Comparison of ENCODE assay signal across 8 cellular contexts in the genomic region with DNA sequence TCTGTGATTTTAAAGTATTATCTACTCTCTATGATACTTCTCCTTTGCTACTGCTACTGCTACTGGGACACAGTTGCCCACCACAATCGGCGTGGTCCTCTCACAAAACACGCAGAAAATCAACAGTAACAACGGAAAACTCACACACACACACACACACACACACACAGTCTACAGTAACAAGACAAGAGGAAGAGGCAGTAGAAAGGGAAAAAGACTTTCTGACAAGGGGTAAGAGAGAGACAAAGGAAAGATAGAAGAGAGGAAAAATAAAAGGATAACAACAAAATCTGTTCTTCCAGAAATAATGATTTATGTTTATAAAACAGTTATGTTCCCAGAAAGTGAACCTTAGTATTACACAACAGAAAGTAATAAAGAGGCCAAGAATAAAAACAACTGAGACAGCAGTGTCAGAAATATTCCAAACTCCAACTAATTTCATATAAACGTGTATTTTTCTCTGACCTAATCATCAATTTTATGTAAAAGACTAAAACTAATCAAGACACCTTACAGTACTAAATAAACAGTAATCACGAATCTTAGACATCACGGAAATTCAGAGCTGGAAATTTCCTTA. TPM values are rescaled to one million over a fixed set of nuclear protein-coding genes. Genes with fewer than 3 reads are reported as not detected.
A peak's percentile ranks its signal among the peaks of the same experiment; 100 is the strongest.
DNase-seq lines count a peak whose midpoint lies in the region; ATAC-seq, FAIRE-seq and TF ChIP-seq lines count a peak whose summit lies in the region.

No MANE protein-coding gene starts in this region.

- no peaks in the 10 kb centered on the region for H3K27me3 Mint-ChIP-seq in T-helper 1 cell treated with Interleukin-12 subunit alpha and Interleukin-12 subunit beta and Interleukin-4 antibody, amounts not matched to agents 30 μg/mL and 1 μg/mL, for 36 hours (ENCODE audit: low read depth)
- no peaks in the 10 kb centered on the region for H3K27me3 Mint-ChIP-seq in activated CD8-positive, alpha-beta T cell treated with anti-CD3 and anti-CD28 coated beads for 36 hours
- H3K27me3 Mint-ChIP-seq in immature natural killer cell (ENCODE audit: low read depth in 3 of 3), result peaks cover 6 to 20% (median 10%) of the 10 kb centered on the region in 3 donors

- peak overlapping the region; percentile 22 for H3K27ac Mint-ChIP-seq in T-helper 1 cell treated with Interleukin-12 subunit alpha and Interleukin-12 subunit beta and Interleukin-4 antibody, amounts not matched to agents 30 μg/mL and 1 μg/mL, for 36 hours
- peak overlapping the region; percentile 96 for H3K27ac Mint-ChIP-seq in activated CD8-positive, alpha-beta T cell treated with anti-CD3 and anti-CD28 coated beads for 36 hours
- peak overlapping the region; percentile 91 to 97 (median 96) for H3K27ac Mint-ChIP-seq in immature natural killer cell

- H3K9ac ChIP-seq in subcutaneous abdominal adipose tissue (ENCODE audit: low read length in 5 of 5), result peak overlapping the region; percentile 73 to 97 (median 89)

- CTCF ChIA-PET in activated CD8-positive, alpha-beta T cell treated with anti-CD3 and anti-CD28 coated beads for 36 hours (lab: Charles Lee), result interaction anchor here (0.9 to 3.2 kb wide), 10 partner anchors 13 to 134 kb away, joined by 3 to 16 read pairs (median 4); partner anchors contain the start of genes NOL7 and SIRT5
- CTCF ChIA-PET in RWPE1 (lab: Yijun Ruan, JAX), result interaction anchor here (0.7 to 0.9 kb wide), 2 partner anchors 11 to 81 kb away, joined by 3 to 4 read pairs; no protein-coding TSS in a partner anchor

- no peaks in the 10 kb centered on the region for H3K27me3 ChIP-seq in subcutaneous abdominal adipose tissue (ENCODE audit: control insufficient read depth in 5 of 5, insufficient read depth in 4 of 5, low read length in 5 of 5)

- intact Hi-C loops in activated CD8-positive, alpha-beta T cell treated with anti-CD3 and anti-CD28 coated beads for 36 hours (cut with micrococcal nuclease), result no loop called here

- H3K9me3 Mint-ChIP-seq in T-helper 1 cell treated with Interleukin-12 subunit alpha and Interleukin-12 subunit beta and Interleukin-4 antibody, amounts not matched to agents 30 μg/mL and 1 μg/mL, for 36 hours, result no peaks in the 10 kb centered on the region
- H3K9me3 Mint-ChIP-seq in activated CD8-positive, alpha-beta T cell treated with anti-CD3 and anti-CD28 coated beads for 36 hours, result no peaks in the 10 kb centered on the region
- no peaks in the 10 kb centered on the region for H3K9me3 Mint-ChIP-seq in immature natural killer cell

- no peaks in the 10 kb centered on the region for H3K9me3 ChIP-seq in subcutaneous abdominal adipose tissue (ENCODE audit: control insufficient read depth in 5 of 5, low read length in 5 of 5)

- DNase-seq in T-helper 1 cell (no peak), immature natural killer cell (peak in 1 of 3 donors; percentile 25), hippocampal formation (lab: John Stamatoyannopoulos, UW) (no peak), RWPE1 (ENCODE audit: low spot score) (no peak), GM19239 (ENCODE audit: insufficient read length, low spot score) (no peak)
- DNase-seq in activated CD8-positive, alpha-beta T cell treated with anti-CD3 and anti-CD28 coated beads for 36 hours, result no peak

- peak overlapping the region; percentile 98 for H3K4me3 Mint-ChIP-seq in T-helper 1 cell treated with Interleukin-12 subunit alpha and Interleukin-12 subunit beta and Interleukin-4 antibody, amounts not matched to agents 30 μg/mL and 1 μg/mL, for 36 hours
- H3K4me3 Mint-ChIP-seq in activated CD8-positive, alpha-beta T cell treated with anti-CD3 and anti-CD28 coated beads for 36 hours, result peak overlapping the region; percentile 100
- peak overlapping the region; percentile 91 to 97 (median 94) for H3K4me3 Mint-ChIP-seq in immature natural killer cell

- no peaks in the 10 kb centered on the region for H3K36me3 ChIP-seq in subcutaneous abdominal adipose tissue (ENCODE audit: control insufficient read depth in 5 of 5, insufficient read depth in 5 of 5, low read length in 5 of 5)

- H3K4me1 Mint-ChIP-seq in T-helper 1 cell treated with Interleukin-12 subunit alpha and Interleukin-12 subunit beta and Interleukin-4 antibody, amounts not matched to agents 30 μg/mL and 1 μg/mL, for 36 hours (ENCODE audit: low read depth), result peaks cover 35% of the 10 kb centered on the region
- H3K4me1 Mint-ChIP-seq in activated CD8-positive, alpha-beta T cell treated with anti-CD3 and anti-CD28 coated beads for 36 hours (ENCODE audit: low read depth), result peaks cover 26% of the 10 kb centered on the region
- H3K4me1 Mint-ChIP-seq in immature natural killer cell, result peaks cover 48 to 54% of the 10 kb centered on the region in 2 donors

- H3K27ac ChIP-seq in subcutaneous abdominal adipose tissue (ENCODE audit: low read depth, low read length), result peak overlapping the region; percentile 92
- H3K27ac ChIP-seq in RWPE1, result no peak overlapping the region

- no peak for TF ChIP-seq CTCF in activated CD8-positive, alpha-beta T cell treated with anti-CD3 and anti-CD28 coated beads for 36 hours (IDR thresholded peaks at IDR 0.05)
- no peak for TF ChIP-seq CTCF in RWPE1 (conservative IDR thresholded peaks at IDR 0.05; ENCODE audit: low read depth)

- no peak for ATAC-seq in activated CD8-positive, alpha-beta T cell treated with anti-CD3 and anti-CD28 coated beads for 36 hours

- H3K36me3 Mint-ChIP-seq in T-helper 1 cell treated with Interleukin-12 subunit alpha and Interleukin-12 subunit beta and Interleukin-4 antibody, amounts not matched to agents 30 μg/mL and 1 μg/mL, for 36 hours (ENCODE audit: low read depth), result peaks cover 6% of the 10 kb centered on the region
- peaks cover 28% of the 10 kb centered on the region for H3K36me3 Mint-ChIP-seq in activated CD8-positive, alpha-beta T cell treated with anti-CD3 and anti-CD28 coated beads for 36 hours (ENCODE audit: low read depth)
- no peaks in the 10 kb centered on the region for H3K36me3 Mint-ChIP-seq in immature natural killer cell

- H3K4me3 ChIP-seq in subcutaneous abdominal adipose tissue (ENCODE audit: low read depth in 1 of 5, low read length in 5 of 5), result peak overlapping the region; percentile 62 to 91 (median 86)

- no peak for FAIRE-seq in GM19239 (lab: Jason Lieb, UNC)

- POLR2A ChIA-PET in activated CD8-positive, alpha-beta T cell treated with anti-CD3 and anti-CD28 coated beads for 36 hours (lab: Charles Lee), result interaction anchor here (0.7 kb wide), 1 partner anchor 34 kb away, joined by 3 read pairs; no protein-coding TSS in a partner anchor
- POLR2A ChIA-PET in RWPE1 (lab: Yijun Ruan, JAX; ENCODE audit: low non-redundant PET), result no interaction called here

- H3K4me1 ChIP-seq in subcutaneous abdominal adipose tissue (ENCODE audit: control insufficient read depth in 5 of 5, insufficient read depth in 5 of 5, low read length in 5 of 5), result peaks cover 0 to 44% (median 38%) of the 10 kb centered on the region in 5 donors

RNA-seq across cellular contexts. Expression of gene RANBP9, which starts 2.9 kb away (rescaled TPM):
- total RNA-seq in activated CD8-positive, alpha-beta T cell treated with anti-CD3 and anti-CD28 coated beads for 36 hours, result 10 to 100 TPM; 53.3 to 56.2 TPM
- 1 to 10 TPM; 2.4 to 5.5 (median 3.8) TPM for polyA plus RNA-seq in immature natural killer cell

Comparison
In these comparisons a context has a peak if more than half of its experiments do, and no peak if none do; other contexts are left out.
1. H3K27ac Mint-ChIP-seq: peak in every context shown above with its lines; median percentile 96 in activated CD8-positive, alpha-beta T cell treated with anti-CD3 and anti-CD28 coated beads for 36 hours; 96 in immature natural killer cell; 22 in T-helper 1 cell treated with Interleukin-12 subunit alpha and Interleukin-12 subunit beta and Interleukin-4 antibody, amounts not matched to agents 30 μg/mL and 1 μg/mL, for 36 hours.